Comparison of ENCODE assay signal across 9 cellular contexts in the genomic region with DNA sequence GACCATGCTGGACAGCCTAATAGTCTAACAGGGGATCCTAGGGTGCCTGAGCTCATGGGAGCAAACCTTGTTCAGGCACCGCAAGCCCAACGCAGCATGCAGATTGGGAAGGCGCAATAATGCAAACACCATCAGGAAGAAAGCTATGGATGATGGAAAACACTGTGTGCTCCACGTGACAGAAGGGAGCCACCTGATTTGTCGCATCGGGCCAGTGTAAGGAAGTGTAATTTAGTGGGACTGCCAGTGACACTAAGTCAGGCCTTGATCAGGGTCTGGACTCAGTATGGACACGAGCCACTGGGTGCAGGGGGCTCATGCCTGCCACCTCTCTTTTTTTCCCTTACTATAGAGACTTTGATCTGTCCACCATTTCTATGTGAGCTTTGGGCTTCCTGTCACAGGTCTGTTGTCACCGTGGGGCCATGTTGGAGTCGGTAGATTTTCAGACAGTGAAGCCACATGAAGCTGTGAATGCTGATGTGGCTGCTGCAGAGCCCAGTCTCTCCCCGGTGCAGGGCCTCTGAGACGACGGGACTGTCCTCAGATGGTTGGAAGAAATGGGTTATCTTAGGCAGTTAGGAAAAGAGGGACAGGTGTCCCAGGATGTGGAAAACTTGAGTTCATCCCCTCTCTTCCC.
"Had no signal": no experiment of that assay in that cellular context is flagged by ENCODE, and none has a peak within 500 bp of the region (broad histone marks: within the 10 kb centered on the region; RNA-seq: fewer than 3 reads in every experiment).

No MANE protein-coding gene starts in this region.

- H3K9ac ChIP-seq: GM23248, KMS-11 had no signal

- FAIRE-seq: H54, HepG2 had no signal

- H3K4me3 ChIP-seq: GM23248 had no signal

- H3K9me3 Mint-ChIP-seq: H9 had no signal

- H2AFZ ChIP-seq: GM23248 had no signal

- H3K4me2 ChIP-seq: KMS-11 had no signal

- DNase-seq: GM23248, GOT3, H9, HCEC 1CT, KBM-7 had no signal

- H3K27ac Mint-ChIP-seq: H9 had no signal

- ATAC-seq: HepG2 had no signal

- H3K4me3 Mint-ChIP-seq: H9 had no signal

- H3K27ac ChIP-seq: GM23248, HL-60, KMS-11 had no signal
